In genomic region chrX:71365876-71366673, GRCh38 we compare ENCODE assay signal across 8 cellular contexts. TPM values are rescaled to one million over a fixed set of nuclear protein-coding genes. Genes with fewer than 3 reads are reported as not detected.
A peak's percentile ranks its signal among the peaks of the same experiment; 100 is the strongest.
DNase-seq lines count a peak whose midpoint lies in the region; ATAC-seq lines count a peak whose summit lies in the region.

A gene with protein sequence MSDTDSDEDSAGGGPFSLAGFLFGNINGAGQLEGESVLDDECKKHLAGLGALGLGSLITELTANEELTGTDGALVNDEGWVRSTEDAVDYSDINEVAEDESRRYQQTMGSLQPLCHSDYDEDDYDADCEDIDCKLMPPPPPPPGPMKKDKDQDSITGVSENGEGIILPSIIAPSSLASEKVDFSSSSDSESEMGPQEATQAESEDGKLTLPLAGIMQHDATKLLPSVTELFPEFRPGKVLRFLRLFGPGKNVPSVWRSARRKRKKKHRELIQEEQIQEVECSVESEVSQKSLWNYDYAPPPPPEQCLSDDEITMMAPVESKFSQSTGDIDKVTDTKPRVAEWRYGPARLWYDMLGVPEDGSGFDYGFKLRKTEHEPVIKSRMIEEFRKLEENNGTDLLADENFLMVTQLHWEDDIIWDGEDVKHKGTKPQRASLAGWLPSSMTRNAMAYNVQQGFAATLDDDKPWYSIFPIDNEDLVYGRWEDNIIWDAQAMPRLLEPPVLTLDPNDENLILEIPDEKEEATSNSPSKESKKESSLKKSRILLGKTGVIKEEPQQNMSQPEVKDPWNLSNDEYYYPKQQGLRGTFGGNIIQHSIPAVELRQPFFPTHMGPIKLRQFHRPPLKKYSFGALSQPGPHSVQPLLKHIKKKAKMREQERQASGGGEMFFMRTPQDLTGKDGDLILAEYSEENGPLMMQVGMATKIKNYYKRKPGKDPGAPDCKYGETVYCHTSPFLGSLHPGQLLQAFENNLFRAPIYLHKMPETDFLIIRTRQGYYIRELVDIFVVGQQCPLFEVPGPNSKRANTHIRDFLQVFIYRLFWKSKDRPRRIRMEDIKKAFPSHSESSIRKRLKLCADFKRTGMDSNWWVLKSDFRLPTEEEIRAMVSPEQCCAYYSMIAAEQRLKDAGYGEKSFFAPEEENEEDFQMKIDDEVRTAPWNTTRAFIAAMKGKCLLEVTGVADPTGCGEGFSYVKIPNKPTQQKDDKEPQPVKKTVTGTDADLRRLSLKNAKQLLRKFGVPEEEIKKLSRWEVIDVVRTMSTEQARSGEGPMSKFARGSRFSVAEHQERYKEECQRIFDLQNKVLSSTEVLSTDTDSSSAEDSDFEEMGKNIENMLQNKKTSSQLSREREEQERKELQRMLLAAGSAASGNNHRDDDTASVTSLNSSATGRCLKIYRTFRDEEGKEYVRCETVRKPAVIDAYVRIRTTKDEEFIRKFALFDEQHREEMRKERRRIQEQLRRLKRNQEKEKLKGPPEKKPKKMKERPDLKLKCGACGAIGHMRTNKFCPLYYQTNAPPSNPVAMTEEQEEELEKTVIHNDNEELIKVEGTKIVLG (N-terminal part only) (plus strand): TSS chrX:71366357. CDS start chrX:71366375, 18 bp downstream.

- intact Hi-C loops in aorta (cut with DNase I): loop anchor here in 1 of 2 donors (10.0 kb wide), 2 partner anchors 111 to 181 kb away; partner anchors contain the start of gene ZMYM3

- WGBS in aorta, 2 donors: 0 to 28% methylated on average over 50 to 51 of the region's 51 CpGs

- H3K4me3 ChIP-seq in rectal smooth muscle tissue (ENCODE audit: low read length): peak within 1 kb of the TSS; percentile 90
- H3K4me3 ChIP-seq in aorta (ENCODE audit: low read length in 2 of 2): peak within 1 kb of the TSS; percentile 39 to 90

- H3K27me3 ChIP-seq in rectal smooth muscle tissue (ENCODE audit: control insufficient read depth, insufficient read depth, low read length) (no peaks in the 10 kb centered on the region), aorta (ENCODE audit: control insufficient read depth in 1 of 2, insufficient read depth in 2 of 2, low read length in 1 of 2) (no peaks in the 10 kb centered on the region)

- no peaks in the 10 kb centered on the region for H3K9me3 ChIP-seq in aorta (ENCODE audit: control insufficient read depth, low read length)

- H3K27ac ChIP-seq in rectal smooth muscle tissue (ENCODE audit: low read depth, low read length) (peak within 1 kb of the TSS; percentile 93), aorta (ENCODE audit: low read depth in 1 of 2, low read length in 2 of 2) (peak within 1 kb of the TSS in 1 of 2 donors; percentile 93)

- H3K9ac ChIP-seq in rectal smooth muscle tissue (ENCODE audit: low read length): peak within 1 kb of the TSS; percentile 89

- peaks cover 3% of the 10 kb centered on the region for H3K36me3 ChIP-seq in rectal smooth muscle tissue (ENCODE audit: control insufficient read depth, insufficient read depth, low read length)
- no peaks in the 10 kb centered on the region for H3K36me3 ChIP-seq in aorta (ENCODE audit: control insufficient read depth in 1 of 2, insufficient read depth in 2 of 2, low read length in 1 of 2)

- peak; percentile 77 for ATAC-seq in GM18508 (IDR thresholded peaks at IDR 0.05; ENCODE audit: insufficient read depth, unreplicated experiment)
- peak; percentile 89 for ATAC-seq in HG03025 (IDR thresholded peaks at IDR 0.05; ENCODE audit: low FRiP score, unreplicated experiment)
- ATAC-seq in aorta (ENCODE audit: low FRiP score): peak; percentile 94

- DNase-seq in NCI-H2081 (lab: John Stamatoyannopoulos, UW) (peak; percentile 95 to 98), T1000 (lab: John Stamatoyannopoulos, UW) (peak; percentile 89), astrocyte of the hippocampus (ENCODE audit: low read depth, low spot score) (peak; percentile 96), hepatic stellate cell (ENCODE audit: low spot score) (peak; percentile 91), aorta (peak; percentile 95 to 97)

- H3K4me1 ChIP-seq in rectal smooth muscle tissue (ENCODE audit: control insufficient read depth, insufficient read depth, low read length) (peaks cover 5% of the 10 kb centered on the region), aorta (ENCODE audit: control insufficient read depth in 1 of 2, insufficient read depth in 2 of 2, low read length in 2 of 2) (no peaks in the 10 kb centered on the region)

RNA-seq across cellular contexts. Expression of the gene that starts here (rescaled TPM):
- total RNA-seq in aorta: 10 to 100 TPM; 45.0 to 58.5 TPM
- polyA plus RNA-seq in aorta: 10 to 100 TPM in 1 of 2 donors, 1 to 10 TPM in 1; 5.5 to 15.2 TPM
